In the genomic region with DNA sequence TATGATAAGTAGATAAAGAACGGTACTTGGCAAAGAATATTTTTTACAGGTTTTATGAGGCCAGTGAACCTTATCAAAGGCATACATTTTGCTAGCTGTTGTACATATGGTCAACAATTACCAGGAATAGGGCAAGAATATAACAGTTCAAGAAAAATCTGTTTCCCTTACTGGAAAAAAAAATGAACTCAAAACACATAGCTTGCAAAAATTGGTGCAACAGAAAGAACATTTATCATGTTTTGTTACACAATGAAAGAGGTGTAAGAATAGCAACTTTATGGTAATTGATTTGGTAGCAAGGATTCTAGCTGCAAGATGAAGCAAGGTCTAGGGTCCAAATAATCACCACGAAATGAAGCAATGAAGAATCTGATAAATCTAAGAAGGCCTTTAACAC, we compare ENCODE assay signal across 24 cellular contexts.
"Had no signal": no experiment of that assay in that cellular context is flagged by ENCODE, and none has a peak within 500 bp of the region (broad histone marks: within the 10 kb centered on the region; RNA-seq: fewer than 3 reads in every experiment).

No MANE protein-coding gene starts in this region.

- ATAC-seq: Panc1, PC-3, T-cell had no signal

- H3K27ac ChIP-seq: HL-60, KMS-11, RWPE1 had no signal

- H3K27ac Mint-ChIP-seq: T-cell had no signal

- H3K9me3 ChIP-seq: SK-N-SH had no signal

- H3K9me3 Mint-ChIP-seq: T-cell had no signal

- DNase-seq: Kasumi-1; MM.1S; NCI-H1092 treated with DMSO at 0.1 percent for 48 hours; NCI-H1436; NCI-H187; NCI-H2029; NCI-H2081 treated with DMSO at 0.1 percent for 48 hours; NCI-H2171; NCI-H446; NCI-H510A; NCI-H524 treated with DMSO at 0.1 percent for 48 hours; NCI-H69; NCI-H774; NK-92 treated with Interleukin-12 subunit alpha and Interleukin-12 subunit beta, amount 100 ng/mL, for 24 hours; PC-3; SHP77; SK-N-SH; SW 1271; T-cell had no signal

- H3K27me3 Mint-ChIP-seq: T-cell had no signal

- H3K4me1 Mint-ChIP-seq: T-cell had no signal

- H3K9ac ChIP-seq: KMS-11, SK-N-SH had no signal

- H3K4me2 ChIP-seq: KMS-11, SK-N-SH had no signal

- FAIRE-seq: HTR-8/SVneo had no signal

- H3K4me3 Mint-ChIP-seq: T-cell had no signal
